ENCODE assay signal across 10 cellular contexts in genomic region chr1:236959112-236959511, GRCh38. TPM values are rescaled to one million over a fixed set of nuclear protein-coding genes. Genes with fewer than 3 reads are reported as not detected.
"Had no signal": no experiment of that assay in that cellular context is flagged by ENCODE, and none has a peak within 500 bp of the region (broad histone marks: within the 10 kb centered on the region; RNA-seq: fewer than 3 reads in every experiment).

No MANE protein-coding gene starts in this region.

- H3K4me3 ChIP-seq: K562 had no signal

- H3K9ac ChIP-seq: KMS-11 had no signal

- H3K4me2 ChIP-seq: KMS-11 had no signal

- FAIRE-seq: HepG2, HTR-8/SVneo, K562 had no signal

- ATAC-seq: HepG2, K562 had no signal

- H3K27ac ChIP-seq: HL-60, KMS-11 had no signal

- DNase-seq: KBM-7, KG1 had no signal

RNA-seq across cellular contexts. Expression of gene MT1HL1, which starts 45.1 kb away (rescaled TPM):
- total RNA-seq: HepG2, HT-29, HT1080, K562 had no signal
- polyA plus RNA-seq: HepG2, IgD-negative memory B cell, K562 had no signal
